In the genomic region with DNA sequence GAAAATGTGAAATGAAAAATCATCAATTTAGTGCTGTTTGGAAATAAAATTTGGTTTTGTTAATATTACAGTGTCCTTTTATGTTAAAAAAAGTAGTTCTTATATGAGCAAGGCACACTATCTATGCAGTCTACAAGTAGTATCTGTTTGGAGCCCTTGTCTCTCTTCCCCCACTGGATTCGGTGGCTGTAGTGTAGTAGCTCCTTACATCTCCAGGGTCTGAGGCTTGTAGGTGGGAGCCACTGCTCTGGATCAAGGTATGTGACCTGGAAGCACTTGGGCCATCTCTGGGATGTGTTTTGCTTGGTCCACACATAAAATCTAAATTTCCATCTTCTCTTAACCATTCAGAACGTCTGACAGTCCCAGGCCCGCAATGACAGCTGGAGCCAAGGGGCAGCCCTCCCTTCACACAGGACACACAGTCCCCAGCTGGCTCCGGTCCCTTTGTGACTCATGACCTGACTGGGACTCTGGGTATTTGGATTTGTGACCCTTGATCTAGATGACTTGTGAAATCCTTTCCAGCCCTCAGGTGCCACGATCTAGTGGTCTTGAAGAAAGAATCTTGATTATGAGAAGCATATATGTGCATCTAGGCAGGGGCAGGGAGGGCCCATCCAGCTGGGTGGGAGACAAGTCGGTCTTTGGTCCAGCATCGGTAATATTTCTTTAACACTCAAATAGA, we compare ENCODE assay signal across 1 cellular context.
A peak's percentile ranks its signal among the peaks of the same experiment; 100 is the strongest.
TF ChIP-seq lines count a peak whose summit lies in the region.

No MANE protein-coding gene starts in this region.

TF ChIP-seq in HepG2, 621 proteins besides CTCF, POLR2A, EP300 and RAD21 (continued from another document and continues in another):
- TF ChIP-seq, protein P1, sequence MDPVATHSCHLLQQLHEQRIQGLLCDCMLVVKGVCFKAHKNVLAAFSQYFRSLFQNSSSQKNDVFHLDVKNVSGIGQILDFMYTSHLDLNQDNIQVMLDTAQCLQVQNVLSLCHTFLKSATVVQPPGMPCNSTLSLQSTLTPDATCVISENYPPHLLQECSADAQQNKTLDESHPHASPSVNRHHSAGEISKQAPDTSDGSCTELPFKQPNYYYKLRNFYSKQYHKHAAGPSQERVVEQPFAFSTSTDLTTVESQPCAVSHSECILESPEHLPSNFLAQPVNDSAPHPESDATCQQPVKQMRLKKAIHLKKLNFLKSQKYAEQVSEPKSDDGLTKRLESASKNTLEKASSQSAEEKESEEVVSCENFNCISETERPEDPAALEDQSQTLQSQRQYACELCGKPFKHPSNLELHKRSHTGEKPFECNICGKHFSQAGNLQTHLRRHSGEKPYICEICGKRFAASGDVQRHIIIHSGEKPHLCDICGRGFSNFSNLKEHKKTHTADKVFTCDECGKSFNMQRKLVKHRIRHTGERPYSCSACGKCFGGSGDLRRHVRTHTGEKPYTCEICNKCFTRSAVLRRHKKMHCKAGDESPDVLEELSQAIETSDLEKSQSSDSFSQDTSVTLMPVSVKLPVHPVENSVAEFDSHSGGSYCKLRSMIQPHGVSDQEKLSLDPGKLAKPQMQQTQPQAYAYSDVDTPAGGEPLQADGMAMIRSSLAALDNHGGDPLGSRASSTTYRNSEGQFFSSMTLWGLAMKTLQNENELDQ (CRISPR knock-in tag; IDR thresholded peaks at IDR 0.05; ENCODE audit: borderline replicate concordance): no peak
- TF ChIP-seq POGK (CRISPR knock-in tag; conservative IDR thresholded peaks at IDR 0.05): no peak
- TF ChIP-seq ZNF75D (CRISPR knock-in tag; IDR thresholded peaks at IDR 0.05; ENCODE audit: borderline replicate concordance): no peak
- TF ChIP-seq DNMT1 (CRISPR knock-in tag; IDR thresholded peaks at IDR 0.05): no peak
- TF ChIP-seq NR2F1 (CRISPR knock-in tag; IDR thresholded peaks at IDR 0.05): peak in 1 of 2 experiments; percentile 69; a peak in 2 of 4 replicates
- TF ChIP-seq JARID2 (CRISPR knock-in tag; IDR thresholded peaks at IDR 0.05; ENCODE audit: insufficient replicate concordance): no peak
- no peak for TF ChIP-seq KDM5A (IDR thresholded peaks at IDR 0.05; ENCODE audit: borderline replicate concordance, low read length)
- TF ChIP-seq, protein P2, sequence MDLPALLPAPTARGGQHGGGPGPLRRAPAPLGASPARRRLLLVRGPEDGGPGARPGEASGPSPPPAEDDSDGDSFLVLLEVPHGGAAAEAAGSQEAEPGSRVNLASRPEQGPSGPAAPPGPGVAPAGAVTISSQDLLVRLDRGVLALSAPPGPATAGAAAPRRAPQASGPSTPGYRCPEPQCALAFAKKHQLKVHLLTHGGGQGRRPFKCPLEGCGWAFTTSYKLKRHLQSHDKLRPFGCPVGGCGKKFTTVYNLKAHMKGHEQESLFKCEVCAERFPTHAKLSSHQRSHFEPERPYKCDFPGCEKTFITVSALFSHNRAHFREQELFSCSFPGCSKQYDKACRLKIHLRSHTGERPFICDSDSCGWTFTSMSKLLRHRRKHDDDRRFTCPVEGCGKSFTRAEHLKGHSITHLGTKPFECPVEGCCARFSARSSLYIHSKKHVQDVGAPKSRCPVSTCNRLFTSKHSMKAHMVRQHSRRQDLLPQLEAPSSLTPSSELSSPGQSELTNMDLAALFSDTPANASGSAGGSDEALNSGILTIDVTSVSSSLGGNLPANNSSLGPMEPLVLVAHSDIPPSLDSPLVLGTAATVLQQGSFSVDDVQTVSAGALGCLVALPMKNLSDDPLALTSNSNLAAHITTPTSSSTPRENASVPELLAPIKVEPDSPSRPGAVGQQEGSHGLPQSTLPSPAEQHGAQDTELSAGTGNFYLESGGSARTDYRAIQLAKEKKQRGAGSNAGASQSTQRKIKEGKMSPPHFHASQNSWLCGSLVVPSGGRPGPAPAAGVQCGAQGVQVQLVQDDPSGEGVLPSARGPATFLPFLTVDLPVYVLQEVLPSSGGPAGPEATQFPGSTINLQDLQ (CRISPR knock-in tag; IDR thresholded peaks at IDR 0.05): no peak
- TF ChIP-seq TOPORS (CRISPR knock-in tag; IDR thresholded peaks at IDR 0.05): no peak
- no peak for TF ChIP-seq THAP8 (CRISPR knock-in tag; IDR thresholded peaks at IDR 0.05; ENCODE audit: borderline replicate concordance)
- TF ChIP-seq SNAPC5 (CRISPR knock-in tag; IDR thresholded peaks at IDR 0.05; ENCODE audit: borderline replicate concordance): no peak
- TF ChIP-seq IKZF4 (CRISPR knock-in tag; IDR thresholded peaks at IDR 0.05; ENCODE audit: borderline replicate concordance, low read depth, not compliant biosample characterization): no peak
- no peak for TF ChIP-seq HCFC1 (IDR thresholded peaks at IDR 0.05; ENCODE audit: low read depth, low read length)
- TF ChIP-seq ZNF720 (CRISPR knock-in tag; IDR thresholded peaks at IDR 0.05): no peak
- TF ChIP-seq ZNF776 (CRISPR knock-in tag; IDR thresholded peaks at IDR 0.05): no peak
- TF ChIP-seq MIER2 (CRISPR knock-in tag; IDR thresholded peaks at IDR 0.05): no peak
- no peak for TF ChIP-seq ZNF224 (CRISPR knock-in tag; IDR thresholded peaks at IDR 0.05)
- no peak for TF ChIP-seq MZF1 (CRISPR knock-in tag; IDR thresholded peaks at IDR 0.05; ENCODE audit: borderline replicate concordance)
- no peak for TF ChIP-seq ZNF891 (CRISPR knock-in tag; IDR thresholded peaks at IDR 0.05)
- 0 out of 2 replicates have a peak, but pooled peaks have one; percentile 20 for TF ChIP-seq ATF1 (CRISPR knock-in tag; IDR thresholded peaks at IDR 0.05)
- no peak for TF ChIP-seq ZBTB4 (CRISPR knock-in tag; IDR thresholded peaks at IDR 0.05; ENCODE audit: borderline replicate concordance)
- TF ChIP-seq MAF1 (CRISPR knock-in tag; IDR thresholded peaks at IDR 0.05; ENCODE audit: borderline replicate concordance): no peak
- no peak for TF ChIP-seq DR1 (CRISPR knock-in tag; IDR thresholded peaks at IDR 0.05)
- TF ChIP-seq DPF2 (CRISPR knock-in tag; IDR thresholded peaks at IDR 0.05; ENCODE audit: borderline replicate concordance, low read depth): peak; percentile 73
- TF ChIP-seq ZNF616 (CRISPR knock-in tag; IDR thresholded peaks at IDR 0.05; ENCODE audit: low read depth): no peak
- no peak for TF ChIP-seq ZNF558 (CRISPR knock-in tag; IDR thresholded peaks at IDR 0.05; ENCODE audit: borderline replicate concordance)
- TF ChIP-seq GABPB1 (CRISPR knock-in tag; IDR thresholded peaks at IDR 0.05): 0 out of 2 replicates have a peak, but pooled peaks have one; percentile 14
- TF ChIP-seq NR2C2 (CRISPR knock-in tag; IDR thresholded peaks at IDR 0.05; ENCODE audit: borderline replicate concordance): peak; percentile 42; the same call in 1 of the 2 replicates
- no peak for TF ChIP-seq ZNF737 (CRISPR knock-in tag; IDR thresholded peaks at IDR 0.05; ENCODE audit: borderline replicate concordance)
- no peak for TF ChIP-seq ISX (CRISPR knock-in tag; conservative IDR thresholded peaks at IDR 0.05)
- TF ChIP-seq, protein P3, sequence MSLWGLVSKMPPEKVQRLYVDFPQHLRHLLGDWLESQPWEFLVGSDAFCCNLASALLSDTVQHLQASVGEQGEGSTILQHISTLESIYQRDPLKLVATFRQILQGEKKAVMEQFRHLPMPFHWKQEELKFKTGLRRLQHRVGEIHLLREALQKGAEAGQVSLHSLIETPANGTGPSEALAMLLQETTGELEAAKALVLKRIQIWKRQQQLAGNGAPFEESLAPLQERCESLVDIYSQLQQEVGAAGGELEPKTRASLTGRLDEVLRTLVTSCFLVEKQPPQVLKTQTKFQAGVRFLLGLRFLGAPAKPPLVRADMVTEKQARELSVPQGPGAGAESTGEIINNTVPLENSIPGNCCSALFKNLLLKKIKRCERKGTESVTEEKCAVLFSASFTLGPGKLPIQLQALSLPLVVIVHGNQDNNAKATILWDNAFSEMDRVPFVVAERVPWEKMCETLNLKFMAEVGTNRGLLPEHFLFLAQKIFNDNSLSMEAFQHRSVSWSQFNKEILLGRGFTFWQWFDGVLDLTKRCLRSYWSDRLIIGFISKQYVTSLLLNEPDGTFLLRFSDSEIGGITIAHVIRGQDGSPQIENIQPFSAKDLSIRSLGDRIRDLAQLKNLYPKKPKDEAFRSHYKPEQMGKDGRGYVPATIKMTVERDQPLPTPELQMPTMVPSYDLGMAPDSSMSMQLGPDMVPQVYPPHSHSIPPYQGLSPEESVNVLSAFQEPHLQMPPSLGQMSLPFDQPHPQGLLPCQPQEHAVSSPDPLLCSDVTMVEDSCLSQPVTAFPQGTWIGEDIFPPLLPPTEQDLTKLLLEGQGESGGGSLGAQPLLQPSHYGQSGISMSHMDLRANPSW (CRISPR knock-in tag; IDR thresholded peaks at IDR 0.05; ENCODE audit: borderline replicate concordance): no peak
- no peak for TF ChIP-seq ZFP90 (CRISPR knock-in tag; IDR thresholded peaks at IDR 0.05; ENCODE audit: borderline replicate concordance)
- TF ChIP-seq ZNF570 (CRISPR knock-in tag; IDR thresholded peaks at IDR 0.05; ENCODE audit: borderline replicate concordance): no peak
- TF ChIP-seq ZBTB20 (CRISPR knock-in tag; IDR thresholded peaks at IDR 0.05; ENCODE audit: borderline replicate concordance, low read depth): no peak
- TF ChIP-seq SP140L (CRISPR knock-in tag; IDR thresholded peaks at IDR 0.05; ENCODE audit: borderline replicate concordance): no peak
- TF ChIP-seq BRCA1 (CRISPR knock-in tag; IDR thresholded peaks at IDR 0.05): no peak
- peak; percentile 41; the same call in 1 of the 2 replicates for TF ChIP-seq ZNF691 (CRISPR knock-in tag; IDR thresholded peaks at IDR 0.05; ENCODE audit: borderline replicate concordance, low read depth)
- no peak for TF ChIP-seq ZNF282 (IDR thresholded peaks at IDR 0.05; ENCODE audit: partially characterized antibody)
- TF ChIP-seq ZNF639 (CRISPR knock-in tag; conservative IDR thresholded peaks at IDR 0.05): no peak
